Comparison of ENCODE assay signal across 25 cellular contexts in the genomic region with DNA sequence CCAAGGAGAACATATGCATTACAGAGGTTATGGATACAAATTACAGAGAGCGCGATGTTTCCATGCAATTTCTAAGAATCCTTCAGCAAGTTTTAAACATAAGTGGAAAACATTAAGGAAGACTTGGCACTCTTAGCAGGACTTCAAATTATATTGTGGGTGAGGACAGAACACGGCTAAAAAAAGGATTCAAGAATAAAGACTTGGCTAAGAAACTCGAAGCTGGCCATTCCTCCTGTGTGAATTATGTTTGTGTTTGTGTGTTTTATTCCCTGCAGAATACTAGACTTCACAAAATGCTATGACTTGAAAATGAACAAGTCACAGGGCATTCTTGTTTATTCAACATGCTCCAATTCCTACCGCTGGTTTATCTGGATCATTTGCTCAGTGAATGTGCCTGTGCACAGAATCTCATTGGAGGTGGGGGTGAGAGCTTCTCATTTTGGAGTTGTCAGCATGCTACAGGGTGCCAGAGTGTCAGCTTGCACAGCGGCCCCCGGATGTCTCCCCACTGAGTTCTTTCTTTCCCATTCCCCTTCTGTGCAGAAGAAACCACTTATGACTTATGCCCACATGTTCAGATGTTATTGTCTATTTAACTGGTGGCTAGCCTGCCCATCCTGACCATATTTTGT.
DNase-seq lines count a peak whose midpoint lies in the region; ATAC-seq, FAIRE-seq and TF ChIP-seq lines count a peak whose summit lies in the region.
"Had no signal": no experiment of that assay in that cellular context is flagged by ENCODE, and none has a peak within 500 bp of the region (broad histone marks: within the 10 kb centered on the region; RNA-seq: fewer than 3 reads in every experiment).

No MANE protein-coding gene starts in this region.

- no peaks in the 10 kb centered on the region for H3F3A ChIP-seq in GM23338 (replicated peaks; ENCODE audit: low read depth)

- H3K9me3 Mint-ChIP-seq in GM23338 = peaks cover 4% of the 10 kb centered on the region; the same call in 2 of the 3 replicates
- H3K9me3 Mint-ChIP-seq: HFFc6 had no signal

- H3K4me1 ChIP-seq in GM23338 (ENCODE audit: insufficient read depth) = no peaks in the 10 kb centered on the region
- H3K4me1 ChIP-seq: breast epithelium had no signal

- no peaks in the 10 kb centered on the region for H3K27me3 Mint-ChIP-seq in GM23338 (ENCODE audit: insufficient read depth, low read depth, poor library complexity)
- H3K27me3 Mint-ChIP-seq: activated CD4-positive, alpha-beta T cell treated with anti-CD3 and anti-CD28 coated beads, Interleukin-2, amount 10 ng/mL, durations not matched to agents 7 days and 5 days; activated naive CD8-positive, alpha-beta T cell treated with anti-CD3 and anti-CD28 coated beads, Interleukin-2, amount 10 ng/mL, durations not matched to agents 7 days and 5 days; B cell; dendritic cell treated with granulocyte-macrophage colony-stimulating factor and Interleukin-4, amounts not matched to agents 40 ng/mL and 50 ng/mL, for 4 days; T-helper 17 cell had no signal

- H3K9me2 ChIP-seq in GM23338 (ENCODE audit: insufficient read depth) = no peaks in the 10 kb centered on the region

- TF ChIP-seq CTCF in GM23338 (conservative IDR thresholded peaks at IDR 0.05; ENCODE audit: low read depth in 2 of 2) = no peak

- no peaks in the 10 kb centered on the region for H3K36me3 ChIP-seq in GM23338 (ENCODE audit: insufficient read depth)
- H3K36me3 ChIP-seq: breast epithelium, tibial nerve had no signal

- H3K4me3 ChIP-seq in GM23338 = no peak overlapping the region
- H3K4me3 ChIP-seq: breast epithelium, GM12878, mucosa of descending colon, tibial nerve had no signal

- no peaks in the 10 kb centered on the region for H3K79me2 ChIP-seq in GM23338 (replicated peaks; ENCODE audit: insufficient read depth)

- H3K36me3 Mint-ChIP-seq in GM23338 (ENCODE audit: low read depth) = peaks cover 5% of the 10 kb centered on the region; the same call in 2 of the 3 replicates
- H3K36me3 Mint-ChIP-seq: activated naive CD8-positive, alpha-beta T cell treated with anti-CD3 and anti-CD28 coated beads, Interleukin-2, amount 10 ng/mL, durations not matched to agents 7 days and 5 days had no signal

- no peak overlapping the region for H3K27ac Mint-ChIP-seq in GM23338
- H3K27ac Mint-ChIP-seq: activated CD4-positive, alpha-beta T cell treated with anti-CD3 and anti-CD28 coated beads, Interleukin-2, amount 10 ng/mL, durations not matched to agents 7 days and 5 days; activated naive CD8-positive, alpha-beta T cell treated with anti-CD3 and anti-CD28 coated beads, Interleukin-2, amount 10 ng/mL, durations not matched to agents 7 days and 5 days; activated T-helper 2 cell treated with anti-CD3 and anti-CD28 coated beads, Interferon-gamma antibody, Interleukin-2, Interleukin-4, amounts not matched to agents 10 μg/mL and 5 μg/mL and 100 μg/mL, durations not matched to agents 14 hours and 24 hours and 36 hours; B cell; dendritic cell treated with granulocyte-macrophage colony-stimulating factor and Interleukin-4, amounts not matched to agents 40 ng/mL and 50 ng/mL, for 4 days; HFFc6; T-helper 17 cell had no signal

- no peak overlapping the region for H3K27ac ChIP-seq in GM23338 (ENCODE audit: low read depth)
- H3K27ac ChIP-seq: breast epithelium, tibial nerve had no signal

- no peaks in the 10 kb centered on the region for H4K20me1 ChIP-seq in GM23338 (replicated peaks; ENCODE audit: insufficient read depth)

- no peak overlapping the region for H3K4me2 ChIP-seq in GM23338

- ATAC-seq in GM23338 (no peak), HG03439 (IDR thresholded peaks at IDR 0.05; ENCODE audit: unreplicated experiment) (no peak)
- ATAC-seq: GM12878, mucosa of descending colon, Panc1, T-helper 17 cell had no signal

- H3K27me3 ChIP-seq in GM23338 (ENCODE audit: insufficient read depth) = no peaks in the 10 kb centered on the region
- H3K27me3 ChIP-seq: breast epithelium, tibial nerve had no signal

- no peak overlapping the region for H3K4me3 Mint-ChIP-seq in GM23338
- H3K4me3 Mint-ChIP-seq: activated CD4-positive, alpha-beta T cell treated with anti-CD3 and anti-CD28 coated beads, Interleukin-2, amount 10 ng/mL, durations not matched to agents 7 days and 5 days; activated naive CD8-positive, alpha-beta T cell treated with anti-CD3 and anti-CD28 coated beads, Interleukin-2, amount 10 ng/mL, durations not matched to agents 7 days and 5 days; B cell; dendritic cell treated with granulocyte-macrophage colony-stimulating factor and Interleukin-4, amounts not matched to agents 40 ng/mL and 50 ng/mL, for 4 days; HFFc6; T-helper 17 cell had no signal

- peaks cover 2% of the 10 kb centered on the region; the same call in 2 of the 3 replicates for H3K4me1 Mint-ChIP-seq in GM23338
- H3K4me1 Mint-ChIP-seq: activated CD4-positive, alpha-beta T cell treated with anti-CD3 and anti-CD28 coated beads, Interleukin-2, amount 10 ng/mL, durations not matched to agents 7 days and 5 days; activated naive CD8-positive, alpha-beta T cell treated with anti-CD3 and anti-CD28 coated beads, Interleukin-2, amount 10 ng/mL, durations not matched to agents 7 days and 5 days; B cell; T-helper 17 cell had no signal

- peak overlapping the region; percentile 18; the same call in 1 of the 2 replicates for H2AFZ ChIP-seq in GM23338

- DNase-seq in GM23338 (ENCODE audit: low spot score) (no peak), NCI-H69 (lab: John Stamatoyannopoulos, UW) (peak; percentile 81), retina (peak; percentile 39), germinal center (ENCODE audit: low spot score) (no peak)
- DNase-seq in stimulated activated naive CD4-positive, alpha-beta T cell treated with Interleukin-2 at 50 U/mL for 16 hours (lab: John Stamatoyannopoulos, UW) = no peak
- DNase-seq: activated CD4-positive, alpha-beta T cell treated with anti-CD3 and anti-CD28 coated beads, Interleukin-2, amount 10 ng/mL, durations not matched to agents 7 days and 5 days; activated naive CD8-positive, alpha-beta T cell treated with anti-CD3 and anti-CD28 coated beads, Interleukin-2, amount 10 ng/mL, durations not matched to agents 7 days and 5 days; DND-41; HFFc6; Kasumi-1; NCI-H510A treated with DMSO at 0.1 percent for 48 hours; stimulated activated CD4-positive, alpha-beta T cell treated with anti-CD3 and anti-CD28 coated beads, Interleukin-2, amount 100 ng/mL, for 48 hours; stimulated activated naive CD4-positive, alpha-beta T cell; T-helper 17 cell had no signal

- peak; percentile 51 for FAIRE-seq in endometrium (lab: Jason Lieb, UNC)
- FAIRE-seq: endothelial cell of umbilical vein, GM12878 had no signal

TF ChIP-seq in GM23338, 12 proteins besides CTCF, POLR2A, EP300 and RAD21:
- no peak for TF ChIP-seq JUNB (IDR thresholded peaks at IDR 0.05; ENCODE audit: unreplicated experiment)
- no peak for TF ChIP-seq EZH2 (IDR thresholded peaks at IDR 0.05; ENCODE audit: low read depth, unreplicated experiment)
- TF ChIP-seq POLR2AphosphoS5 (IDR thresholded peaks at IDR 0.05; ENCODE audit: low read depth) = no peak
- TF ChIP-seq REST (IDR thresholded peaks at IDR 0.05; ENCODE audit: unreplicated experiment) = no peak
- no peak for TF ChIP-seq ETS1 (IDR thresholded peaks at IDR 0.05)
- TF ChIP-seq STAT1 (IDR thresholded peaks at IDR 0.05; ENCODE audit: unreplicated experiment) = no peak

Comparison
In these comparisons a context has a peak if more than half of its experiments do, and no peak if none do; other contexts are left out.
1. DNase-seq: peak in NCI-H69 (single experiment) and retina (single experiment); none in GM23338 (single experiment), germinal center (single experiment) and stimulated activated naive CD4-positive, alpha-beta T cell treated with Interleukin-2 at 50 U/mL for 16 hours (single experiment).